Comparison of ENCODE assay signal across 16 cellular contexts in the genomic region with DNA sequence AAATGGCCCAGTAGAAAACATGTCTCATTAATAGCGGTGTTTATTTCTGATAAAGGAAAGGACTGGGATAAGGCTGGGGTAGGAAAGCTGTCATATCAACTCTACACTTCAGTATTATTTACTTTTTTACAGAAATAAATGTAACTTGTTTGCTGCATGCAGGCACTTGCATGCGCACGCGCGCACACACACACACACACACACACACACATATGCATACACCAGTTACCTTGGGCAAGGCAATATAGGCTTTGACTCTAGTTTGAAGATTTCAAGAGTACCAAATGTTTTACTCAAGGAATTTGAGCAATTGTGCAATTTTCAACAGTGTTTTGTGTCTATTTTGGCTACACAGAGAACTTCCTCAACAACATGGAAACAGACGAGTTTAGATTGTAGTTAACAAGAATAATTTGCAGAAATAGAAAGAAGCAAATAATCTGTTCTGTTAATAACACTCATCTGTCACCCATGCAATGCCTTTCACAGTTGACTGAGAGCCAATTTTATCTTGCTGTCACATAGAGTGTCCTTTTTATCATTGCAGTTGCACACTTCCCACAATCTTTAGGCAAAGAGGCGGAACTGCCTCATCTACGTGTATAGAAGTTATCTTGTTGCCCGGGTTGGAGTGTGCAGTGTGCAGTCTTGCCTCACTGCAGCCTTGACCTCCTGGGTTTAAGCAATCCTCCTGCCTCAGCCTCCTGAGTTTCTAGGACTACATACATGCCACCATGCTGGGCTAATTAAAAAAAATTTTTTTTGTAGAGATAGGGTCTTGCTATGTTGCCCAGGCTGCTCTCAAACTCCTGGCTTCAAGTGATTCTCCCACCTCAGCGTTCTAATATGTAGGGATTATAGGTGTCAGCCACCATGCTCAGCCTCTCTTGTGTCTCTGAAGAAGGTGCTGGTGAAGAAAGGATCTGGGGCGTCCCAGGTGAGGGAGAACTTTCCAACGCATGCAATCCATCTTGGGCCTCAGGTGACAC.
DNase-seq lines count a peak whose midpoint lies in the region; ATAC-seq, FAIRE-seq and TF ChIP-seq lines count a peak whose summit lies in the region.
"Had no signal": no experiment of that assay in that cellular context is flagged by ENCODE, and none has a peak within 500 bp of the region (broad histone marks: within the 10 kb centered on the region; RNA-seq: fewer than 3 reads in every experiment).

No MANE protein-coding gene starts in this region.

- no peaks in the 10 kb centered on the region for H4K20me1 ChIP-seq in K562 (replicated peaks; ENCODE audit: control insufficient read depth, insufficient read depth, low read length)
- H4K20me1 ChIP-seq in mammary epithelial cell (ENCODE audit: insufficient read depth, low read length), result no peaks in the 10 kb centered on the region

- dilution Hi-C loops in mammary epithelial cell (cut with HindIII; ENCODE audit: low sequenced_read_pairs), result loop anchor here (5.0 kb wide), 1 partner anchor 38 kb away; no protein-coding TSS in a partner anchor

- H2AFZ ChIP-seq in K562 (ENCODE audit: low read depth, low read length), result 0 out of 2 replicates have a peak overlapping the region, but pooled peaks have one; percentile 37
- H2AFZ ChIP-seq in mammary epithelial cell (ENCODE audit: low read depth, low read length), result no peak overlapping the region

- no peak for TF ChIP-seq CTCF in K562 (IDR thresholded peaks at IDR 0.05 in 2 of 3, conservative IDR thresholded peaks at IDR 0.05 in 1 of 3; ENCODE audit: insufficient read depth in 2 of 3, low read depth in 1 of 3, low read length in 3 of 3)
- no peak for TF ChIP-seq CTCF in mammary epithelial cell (conservative IDR thresholded peaks at IDR 0.05 in 1 of 2, IDR thresholded peaks at IDR 0.05 in 1 of 2; ENCODE audit: extremely low read depth in 1 of 2, insufficient read depth in 1 of 2, low read depth in 1 of 2, low read length in 2 of 2)

- FAIRE-seq in K562 (lab: Jason Lieb, UNC), result peak; percentile 93
- FAIRE-seq: H1, kidney had no signal

- 29% methylated on average over 12 of the region's 12 CpGs for WGBS in K562 (ENCODE audit: insufficient coverage, low coverage, missing lambda C conversion rate)
- WGBS in mammary epithelial cell (ENCODE audit: low coverage, missing lambda C conversion rate), result 87% methylated on average over 12 of the region's 12 CpGs

- no peaks in the 10 kb centered on the region for H3K9me3 ChIP-seq in K562 (replicated peaks; ENCODE audit: control insufficient read depth, insufficient read depth, low read depth, low read length)
- no peaks in the 10 kb centered on the region for H3K9me3 ChIP-seq in mammary epithelial cell (replicated peaks; ENCODE audit: insufficient read depth, low read length)
- H3K9me3 ChIP-seq: breast epithelium had no signal

- H3K4me2 ChIP-seq in K562 (ENCODE audit: insufficient read depth, low read length), result peak overlapping the region; percentile 31; the same call in 1 of the 2 replicates
- no peak overlapping the region for H3K4me2 ChIP-seq in mammary epithelial cell (ENCODE audit: insufficient read depth, low read depth, low read length)

- BruUV-seq in K562 (replicated peaks; lab: Mats Ljungman, UMichigan) (no TSS peak), mammary epithelial cell (replicated peaks; lab: Mats Ljungman, UMichigan) (no TSS peak)

- no peaks in the 10 kb centered on the region for H3K9me1 ChIP-seq in K562 (ENCODE audit: control insufficient read depth, insufficient read depth, low read length)

- peak; percentile 86 for ATAC-seq in K562
- ATAC-seq in naive B cell (ENCODE audit: low read depth in 2 of 2), result peak in 1 of 2 donors; percentile 4
- ATAC-seq in GM18511 (IDR thresholded peaks at IDR 0.05; ENCODE audit: unreplicated experiment), result no peak
- no peak for ATAC-seq in HG02884 (IDR thresholded peaks at IDR 0.05; ENCODE audit: unreplicated experiment)
- ATAC-seq: natural killer cell treated with Interleukin-12 subunit alpha and Interleukin-12 subunit beta and Interleukin-15 and Interleukin-18, amount 100 ng/mL, for 72 hours had no signal

- in situ Hi-C loops in K562 (cut with MboI), result no loop called here
- in situ Hi-C loops in mammary epithelial cell (cut with MboI; ENCODE audit: low sequenced_read_pairs in 2 of 2), result no loop called here

- peak overlapping the region in 6 of 8 donors; percentile 23 to 77 (median 45) for H3K4me3 Mint-ChIP-seq in naive B cell
- H3K4me3 Mint-ChIP-seq: CD4-positive, alpha-beta memory T cell; natural killer cell treated with Interleukin-12 subunit alpha and Interleukin-12 subunit beta and Interleukin-15 and Interleukin-18, amount 100 ng/mL, for 72 hours; stimulated activated effector memory CD8-positive, alpha-beta T cell treated with anti-CD3 and anti-CD28 coated beads, Interleukin-12 subunit alpha, Interleukin-12 subunit beta, amount 100 ng/mL, for 72 hours had no signal

- H3K4me1 ChIP-seq in K562 (replicated peaks in 1 of 2; ENCODE audit: control insufficient read depth in 2 of 2, insufficient read depth in 2 of 2, low read length in 2 of 2) (peaks cover 6 to 21% of the 10 kb centered on the region in 2 experiments; a peak in 3 of 5 replicates), mammary epithelial cell (ENCODE audit: insufficient read depth, low read length) (peaks cover 13% of the 10 kb centered on the region)
- H3K4me1 ChIP-seq: breast epithelium had no signal

- H3K36me3 ChIP-seq in K562 (ENCODE audit: control insufficient read depth, insufficient read depth, low read length) (no peaks in the 10 kb centered on the region), mammary epithelial cell (ENCODE audit: insufficient read depth, low read length) (no peaks in the 10 kb centered on the region)
- H3K36me3 ChIP-seq: breast epithelium had no signal

- H3K79me2 ChIP-seq in K562 (ENCODE audit: control insufficient read depth, insufficient read depth, low read length) (no peaks in the 10 kb centered on the region), mammary epithelial cell (ENCODE audit: insufficient read depth, low read length) (no peaks in the 10 kb centered on the region)

- no peak for TF ChIP-seq POLR2A in K562 (conservative IDR thresholded peaks at IDR 0.05)

- no peak overlapping the region for H3K9ac ChIP-seq in K562 (ENCODE audit: insufficient read depth in 1 of 2, low read depth in 2 of 2, low read length in 2 of 2)
- no peak overlapping the region for H3K9ac ChIP-seq in mammary epithelial cell (ENCODE audit: insufficient read depth, low read length)

- H3K27ac ChIP-seq in K562 (ENCODE audit: extremely low read depth, low read depth, low read length), result peak overlapping the region; percentile 51
- H3K27ac ChIP-seq in mammary epithelial cell (ENCODE audit: insufficient read depth, low read depth, low read length), result no peak overlapping the region
- H3K27ac ChIP-seq: breast epithelium had no signal

- TF ChIP-seq EP300 in K562 (IDR thresholded peaks at IDR 0.05; ENCODE audit: low read length), result peak; percentile 91

- H3K36me3 Mint-ChIP-seq in naive B cell, result no peaks in the 10 kb centered on the region
- H3K36me3 Mint-ChIP-seq: CD4-positive, alpha-beta memory T cell; natural killer cell treated with Interleukin-12 subunit alpha and Interleukin-12 subunit beta and Interleukin-15 and Interleukin-18, amount 100 ng/mL, for 72 hours; stimulated activated effector memory CD8-positive, alpha-beta T cell treated with anti-CD3 and anti-CD28 coated beads, Interleukin-12 subunit alpha, Interleukin-12 subunit beta, amount 100 ng/mL, for 72 hours had no signal

- CTCF ChIA-PET in K562 (lab: Yijun Ruan, JAX; ENCODE audit: low intra/inter-chr PET ratio), result no interaction called here
- CTCF ChIA-PET in mammary epithelial cell (lab: Charles Lee; ENCODE audit: low non-redundant PET), result no interaction called here

- H3K9me3 Mint-ChIP-seq in naive B cell, result no peaks in the 10 kb centered on the region
- H3K9me3 Mint-ChIP-seq: CD4-positive, alpha-beta memory T cell; natural killer cell treated with Interleukin-12 subunit alpha and Interleukin-12 subunit beta and Interleukin-15 and Interleukin-18, amount 100 ng/mL, for 72 hours; stimulated activated effector memory CD8-positive, alpha-beta T cell treated with anti-CD3 and anti-CD28 coated beads, Interleukin-12 subunit alpha, Interleukin-12 subunit beta, amount 100 ng/mL, for 72 hours had no signal

- peaks cover 25 to 47% (median 30%) of the 10 kb centered on the region in 3 donors for H3K4me1 Mint-ChIP-seq in naive B cell
- H3K4me1 Mint-ChIP-seq: stimulated activated effector memory CD8-positive, alpha-beta T cell treated with anti-CD3 and anti-CD28 coated beads, Interleukin-12 subunit alpha, Interleukin-12 subunit beta, amount 100 ng/mL, for 72 hours had no signal

- H3K27me3 ChIP-seq in K562 (ENCODE audit: control insufficient read depth in 2 of 2, insufficient read depth in 2 of 2, low read length in 2 of 2), result no peaks in the 10 kb centered on the region
- H3K27me3 ChIP-seq in mammary epithelial cell (ENCODE audit: insufficient read depth, low read length), result no peaks in the 10 kb centered on the region
- H3K27me3 ChIP-seq: breast epithelium had no signal

- no peak overlapping the region for H3K4me3 ChIP-seq in K562
- no peak overlapping the region for H3K4me3 ChIP-seq in mammary epithelial cell (replicated peaks in 1 of 3; ENCODE audit: insufficient read depth in 1 of 3, low read depth in 2 of 3, low read length in 3 of 3)
- H3K4me3 ChIP-seq: breast epithelium had no signal

- DNase-seq in GF-D8 (lab: John Stamatoyannopoulos, UW), result peak; percentile 64
- DNase-seq in NOMO-1 treated with DMSO at 0.1 percent for 48 hours (lab: John Stamatoyannopoulos, UW; ENCODE audit: unreplicated experiment), result peak; percentile 88
- DNase-seq in K562 (ENCODE audit: extremely low read depth in 1 of 4, low spot score in 3 of 4), result peak in 2 of 4 experiments; percentile 65 to 86
- no peak for DNase-seq in naive B cell
- DNase-seq in mammary epithelial cell, result no peak
- no peak for DNase-seq in NCI-H2107 (lab: John Stamatoyannopoulos, UW)
- DNase-seq: activated naive CD4-positive, alpha-beta T cell treated with Interleukin-2 at 50 U/mL for 16 hours; CD4-positive, alpha-beta memory T cell; kidney; stimulated activated CD4-positive, alpha-beta T cell treated with anti-CD3 and anti-CD28 coated beads, Interleukin-4, amount 100 ng/mL, for 1 hour had no signal

- no peak for TF ChIP-seq RAD21 in K562 (CRISPR knock-in tag; conservative IDR thresholded peaks at IDR 0.05 in 1 of 2, IDR thresholded peaks at IDR 0.05 in 1 of 2)

- no peaks in the 10 kb centered on the region for H3K27me3 Mint-ChIP-seq in naive B cell
- H3K27me3 Mint-ChIP-seq: CD4-positive, alpha-beta memory T cell; natural killer cell treated with Interleukin-12 subunit alpha and Interleukin-12 subunit beta and Interleukin-15 and Interleukin-18, amount 100 ng/mL, for 72 hours had no signal

- intact Hi-C loops in K562 (cut with micrococcal nuclease), result loop anchor here (10.0 kb wide), 1 partner anchor 109 kb away; no protein-coding TSS in a partner anchor
- intact Hi-C loops in mammary epithelial cell (cut with micrococcal nuclease), result loop anchor here (2.0 kb wide), 1 partner anchor 19 kb away; no protein-coding TSS in a partner anchor

- H3K27ac Mint-ChIP-seq in naive B cell, result peak overlapping the region in 5 of 6 donors; percentile 23 to 82 (median 54)
- H3K27ac Mint-ChIP-seq: natural killer cell treated with Interleukin-12 subunit alpha and Interleukin-12 subunit beta and Interleukin-15 and Interleukin-18, amount 100 ng/mL, for 72 hours; stimulated activated effector memory CD8-positive, alpha-beta T cell treated with anti-CD3 and anti-CD28 coated beads, Interleukin-12 subunit alpha, Interleukin-12 subunit beta, amount 100 ng/mL, for 72 hours had no signal

- POLR2A ChIA-PET in K562 (lab: Yijun Ruan, JAX), result interaction anchor here (0.5 kb wide), 1 partner anchor 38 kb away, joined by 3 read pairs; no protein-coding TSS in a partner anchor

Comparison
In these comparisons a context has a peak if more than half of its experiments do, and no peak if none do; other contexts are left out.
1. DNase-seq: peak in GF-D8 (single experiment) and NOMO-1 treated with DMSO at 0.1 percent for 48 hours (single experiment); none in naive B cell (single experiment), mammary epithelial cell (single experiment) and NCI-H2107 (single experiment).